In genomic region chr3:188207941-188208750, GRCh38 we compare ENCODE assay signal across 14 cellular contexts. TPM values are rescaled to one million over a fixed set of nuclear protein-coding genes. Genes with fewer than 3 reads are reported as not detected.
DNase-seq lines count a peak whose midpoint lies in the region; ATAC-seq, FAIRE-seq and TF ChIP-seq lines count a peak whose summit lies in the region.
"Had no signal": no experiment of that assay in that cellular context is flagged by ENCODE, and none has a peak within 500 bp of the region (broad histone marks: within the 10 kb centered on the region; RNA-seq: fewer than 3 reads in every experiment).

No MANE protein-coding gene starts in this region.

- CTCF ChIA-PET in A549 (lab: Yijun Ruan, JAX) = interaction anchor here (0.7 to 1.2 kb wide), 2 partner anchors 10 to 468 kb away, joined by 3 read pairs; no protein-coding TSS in a partner anchor
- CTCF ChIA-PET in HepG2 (lab: Yijun Ruan, JAX; ENCODE audit: low intra/inter-chr PET ratio, low total read pairs) = no interaction called here

- peaks cover 42% of the 10 kb centered on the region for H3K4me1 Mint-ChIP-seq in neural progenitor cell

- in situ Hi-C loops in HepG2 (cut with HindIII; ENCODE audit: extremely low pct_ligation_motif_present, low pct_unique_long_range_greater_than_20kb) = loop anchor here (25.0 kb wide), 1 partner anchor 754 kb away; no protein-coding TSS in a partner anchor

- TF ChIP-seq RAD21 in A549 (conservative IDR thresholded peaks at IDR 0.05 in 1 of 2, IDR thresholded peaks at IDR 0.05 in 1 of 2) (no peak), HepG2 (CRISPR knock-in tag; IDR thresholded peaks at IDR 0.05) (no peak)

- H3K9me3 Mint-ChIP-seq in neural progenitor cell = no peaks in the 10 kb centered on the region

- TF ChIP-seq POLR2A in A549 (IDR thresholded peaks at IDR 0.05; ENCODE audit: low read length) = no peak
- no peak for TF ChIP-seq POLR2A in gastroesophageal sphincter (IDR thresholded peaks at IDR 0.05)
- no peak for TF ChIP-seq POLR2A in GM18505 (IDR thresholded peaks at IDR 0.05; ENCODE audit: borderline replicate concordance, extremely low read depth, insufficient read depth, insufficient read length)
- TF ChIP-seq POLR2A in HepG2 (IDR thresholded peaks at IDR 0.05; ENCODE audit: insufficient read depth in 1 of 2, low read depth in 2 of 2, low read length in 2 of 2) = no peak

- ATAC-seq in A549 (no peak), gastroesophageal sphincter (no peak), left lung (no peak), GM18505 (IDR thresholded peaks at IDR 0.05; ENCODE audit: unreplicated experiment) (no peak), HepG2 (no peak)
- no peak for ATAC-seq in activated CD4-positive, CD25-positive, alpha-beta regulatory T cell treated with anti-CD3 and anti-CD28 coated beads, Interleukin-2, amount 50 U/mL, for 24 hours

- intact Hi-C loops in left lung (cut with DNase I) = no loop called here
- intact Hi-C loops in HepG2 (cut with micrococcal nuclease; ENCODE audit: unreplicated experiment) = loop anchor here (2.0 to 5.0 kb wide), 2 partner anchors 51 to 171 kb away; no protein-coding TSS in a partner anchor

- H3K79me2 ChIP-seq in neural progenitor cell (ENCODE audit: low read depth) = peaks cover 50% of the 10 kb centered on the region
- H3K79me2 ChIP-seq in HepG2 (ENCODE audit: insufficient read depth, low read length) = peaks cover 75% of the 10 kb centered on the region

- FAIRE-seq in A549 (lab: Jason Lieb, UNC) (no peak), HepG2 (lab: Jason Lieb, UNC) (no peak)
- FAIRE-seq: GM18507 had no signal

- H4K20me1 ChIP-seq in neural progenitor cell (ENCODE audit: low read depth) (peaks cover 27% of the 10 kb centered on the region), HepG2 (ENCODE audit: insufficient read depth, low read length) (no peaks in the 10 kb centered on the region)

- no peaks in the 10 kb centered on the region for H3K27me3 Mint-ChIP-seq in neural progenitor cell (ENCODE audit: insufficient read depth, low read depth)

- H3K4me3 Mint-ChIP-seq in neural progenitor cell = peak overlapping the region; percentile 9

- no peak for TF ChIP-seq EP300 in A549 (IDR thresholded peaks at IDR 0.05)
- TF ChIP-seq EP300 in gastroesophageal sphincter (IDR thresholded peaks at IDR 0.05) = no peak
- no peak for TF ChIP-seq EP300 in HepG2 (IDR thresholded peaks at IDR 0.05; ENCODE audit: low read depth in 2 of 2, low read length in 2 of 2)
- TF ChIP-seq EP300 in HepG2 (CRISPR knock-in tag; IDR thresholded peaks at IDR 0.05; ENCODE audit: borderline replicate concordance) = no peak

- H3K27ac ChIP-seq in A549 (peak overlapping the region; percentile 35 to 76; a peak in 5 of 6 replicates), gastroesophageal sphincter (peak overlapping the region; percentile 83 to 100 (median 92)), neural progenitor cell (no peak overlapping the region), left lung (no peak overlapping the region), HepG2 (ENCODE audit: extremely low read length, insufficient read depth, low read length) (no peak overlapping the region)
- H3K27ac ChIP-seq: RWPE1, testis had no signal

- BruUV-seq in HepG2 (replicated peaks; lab: Mats Ljungman, UMichigan) = no TSS peak

- no peak overlapping the region for H3K9ac ChIP-seq in neural progenitor cell
- no peak overlapping the region for H3K9ac ChIP-seq in HepG2 (ENCODE audit: insufficient read depth, low read depth, low read length)

- peaks cover 0 to 3% of the 10 kb centered on the region in 2 donors for H3K36me3 ChIP-seq in gastroesophageal sphincter
- no peaks in the 10 kb centered on the region for H3K36me3 ChIP-seq in neural progenitor cell
- H3K36me3 ChIP-seq in left lung = no peaks in the 10 kb centered on the region
- peaks cover 3 to 14% of the 10 kb centered on the region in 2 experiments; a peak in 2 of 5 replicates for H3K36me3 ChIP-seq in HepG2 (replicated peaks in 1 of 2; ENCODE audit: control insufficient read depth in 1 of 2, insufficient read depth in 2 of 2, low read length in 2 of 2)
- H3K36me3 ChIP-seq: breast epithelium had no signal

- H3F3A ChIP-seq in neural progenitor cell (ENCODE audit: low read depth) = peaks cover 15% of the 10 kb centered on the region

- DNase-seq in A549 (ENCODE audit: low read depth in 1 of 2, low spot score in 1 of 2) (no peak), SK-N-DZ (ENCODE audit: low spot score) (peak; percentile 52), neural progenitor cell (ENCODE audit: low spot score) (peak; percentile 51), left lung (no peak), HepG2 (ENCODE audit: low spot score) (no peak)
- DNase-seq: activated CD4-positive, CD25-positive, alpha-beta regulatory T cell; posterior cingulate gyrus; testis had no signal

- H2AFZ ChIP-seq in neural progenitor cell (replicated peaks) (no peak overlapping the region), HepG2 (ENCODE audit: low read length) (no peak overlapping the region)

- H3K4me2 ChIP-seq in A549 (peak overlapping the region; percentile 21; the same call in 1 of the 3 replicates), neural progenitor cell (peak overlapping the region; percentile 40), HepG2 (ENCODE audit: low read depth, low read length) (no peak overlapping the region)

- H3K4me3 ChIP-seq in A549 (no peak overlapping the region), gastroesophageal sphincter (no peak overlapping the region), neural progenitor cell (no peak overlapping the region), left lung (no peak overlapping the region), HepG2 (replicated peaks in 1 of 3; ENCODE audit: insufficient read depth in 1 of 3, low read depth in 2 of 3, low read length in 3 of 3) (no peak overlapping the region)
- H3K4me3 ChIP-seq: breast epithelium, testis had no signal

- peak overlapping the region; percentile 88 for H3K27ac Mint-ChIP-seq in neural progenitor cell

- WGBS in A549 (ENCODE audit: missing lambda C conversion rate) = 82% methylated on average over 9 of the region's 10 CpGs
- WGBS in gastroesophageal sphincter (ENCODE audit: low coverage in 1 of 2), 2 donors = 19 to 39% methylated on average over 7 of the region's 10 CpGs
- 95% methylated on average over 9 of the region's 10 CpGs for WGBS in HepG2 (ENCODE audit: low lambda C conversion rate)

- H3K9me3 ChIP-seq in A549 = no peaks in the 10 kb centered on the region
- H3K9me3 ChIP-seq in gastroesophageal sphincter = no peaks in the 10 kb centered on the region
- no peaks in the 10 kb centered on the region for H3K9me3 ChIP-seq in neural progenitor cell (ENCODE audit: low read depth)
- H3K9me3 ChIP-seq in left lung = no peaks in the 10 kb centered on the region
- no peaks in the 10 kb centered on the region for H3K9me3 ChIP-seq in HepG2 (ENCODE audit: low read length)
- H3K9me3 ChIP-seq: breast epithelium, testis had no signal

- TF ChIP-seq CTCF in A549 (IDR thresholded peaks at IDR 0.05) (no peak), gastroesophageal sphincter (IDR thresholded peaks at IDR 0.05) (no peak), neural progenitor cell (IDR thresholded peaks at IDR 0.05) (no peak), left lung (IDR thresholded peaks at IDR 0.05) (no peak), HepG2 (CRISPR knock-in tag; IDR thresholded peaks at IDR 0.05) (no peak)

- H3K27me3 ChIP-seq in gastroesophageal sphincter (no peaks in the 10 kb centered on the region), neural progenitor cell (no peaks in the 10 kb centered on the region), left lung (no peaks in the 10 kb centered on the region), HepG2 (ENCODE audit: control insufficient read depth in 1 of 2, insufficient read depth in 2 of 2, low read length in 2 of 2) (no peaks in the 10 kb centered on the region)
- H3K27me3 ChIP-seq: breast epithelium, testis had no signal

- H3K36me3 Mint-ChIP-seq in neural progenitor cell = peaks cover 11% of the 10 kb centered on the region

- POLR2A ChIA-PET in A549 (lab: Yijun Ruan, JAX) = no interaction called here
- POLR2A ChIA-PET in HepG2 (lab: Yijun Ruan, JAX) = interaction anchor here (1.2 kb wide), 1 partner anchor 55 kb away, joined by 6 read pairs; the partner anchor contains the start of gene LPP

- H3K4me1 ChIP-seq in A549 = peaks cover 56% of the 10 kb centered on the region
- H3K4me1 ChIP-seq in gastroesophageal sphincter = peaks cover 17 to 87% (median 26%) of the 10 kb centered on the region in 3 donors
- H3K4me1 ChIP-seq in neural progenitor cell = peaks cover 19% of the 10 kb centered on the region
- H3K4me1 ChIP-seq in left lung = peaks cover 6 to 11% of the 10 kb centered on the region in 2 donors
- H3K4me1 ChIP-seq in HepG2 (ENCODE audit: insufficient read depth, low read length) = peaks cover 52% of the 10 kb centered on the region
- H3K4me1 ChIP-seq: breast epithelium, testis had no signal

RNA-seq across cellular contexts. Expression of gene LPP, which starts 54.2 kb away (rescaled TPM):
- 30.4 and 30.8 TPM in 2 replicates for polyA plus RNA-seq in A549 (2011; rRNA removed)
- polyA plus RNA-seq in A549 (2012; cell fraction: cytosol; rRNA removed) = 3.4 and 5.3 TPM in 2 replicates
- 11.9 and 13.1 TPM in 2 replicates for polyA plus RNA-seq in A549 (2012; cell fraction: nucleus; rRNA removed)
- polyA plus RNA-seq in A549 (2017; fragmentation: RNase III; extraction: RNeasy Plus Mini Kit Qiagen cat#74134 plus additional on column Dnase treatment) = 11.0 to 14.9 TPM (median 12.2 TPM) in 3 replicates
- 405 and 592 TPM in 2 replicates for polyA minus RNA-seq in A549 (2011; rRNA and poly(A)+ RNA removed)
- polyA plus RNA-seq in SK-N-DZ (2014; cell fraction: cytosol; rRNA removed) = 2.2 and 3.2 TPM in 2 replicates
- 1.9 and 2.6 TPM in 2 replicates for polyA plus RNA-seq in SK-N-DZ (2014; cell fraction: nucleus; rRNA removed)
- 1,000 to 10,000 TPM; 1,243 to 2,297 (median 2,164) TPM for total RNA-seq in gastroesophageal sphincter
- 18.9 and 27.4 TPM in 2 replicates for total RNA-seq in neural progenitor cell (ENCODE audit: low replicate concordance)
- 100 to 1,000 TPM; 160 to 220 TPM for total RNA-seq in left lung
- 29.9 and 41.6 TPM in 2 replicates for total RNA-seq in HepG2 (2016; rRNA removed; fragmentation: Illumina TruSeq; extraction: Trizol)
- 20.1 and 20.2 TPM in 2 replicates for total RNA-seq in HepG2 (2016; cell fraction: cytosol; rRNA removed; fragmentation: Illumina TruSeq; extraction: Trizol; ENCODE audit: low read depth)
- total RNA-seq in HepG2 (2016; cell fraction: insoluble cytoplasmic fraction; rRNA removed; fragmentation: Illumina TruSeq; extraction: Trizol) = 30.3 and 35.3 TPM in 2 replicates
- total RNA-seq in HepG2 (2016; cell fraction: membrane; rRNA removed; fragmentation: Illumina TruSeq; extraction: Trizol) = 13.3 and 13.4 TPM in 2 replicates
- total RNA-seq in HepG2 (2016; cell fraction: nucleus; rRNA removed; fragmentation: Illumina TruSeq; extraction: Trizol) = 76.6 and 77.0 TPM in 2 replicates
- 16.7 and 19.2 TPM in 2 replicates for polyA plus RNA-seq in HepG2 (2011; rRNA removed)
- polyA plus RNA-seq in HepG2 (2011; cell fraction: cytosol; rRNA removed) = 7.7 and 13.4 TPM in 2 replicates
- polyA plus RNA-seq in HepG2 (2011; cell fraction: nucleus; rRNA removed) = 34.6 and 62.8 TPM in 2 replicates
- polyA plus RNA-seq in HepG2 (2012) = 12.1 and 15.6 TPM in 2 replicates
- 1.5 TPM in 2 replicates for polyA plus RNA-seq in HepG2 (2016; cell fraction: cytosol; fragmentation: Illumina TruSeq; extraction: Trizol; ENCODE audit: low read depth)
- polyA plus RNA-seq in HepG2 (2016; cell fraction: insoluble cytoplasmic fraction; fragmentation: Illumina TruSeq; extraction: Trizol; ENCODE audit: low read depth) = 13.0 and 13.3 TPM in 2 replicates
- 2.0 and 2.4 TPM in 2 replicates for polyA plus RNA-seq in HepG2 (2016; cell fraction: membrane; fragmentation: Illumina TruSeq; extraction: Trizol; ENCODE audit: low read depth)
- 12.5 and 14.2 TPM in 2 replicates for polyA plus RNA-seq in HepG2 (2016; cell fraction: nucleus; fragmentation: Illumina TruSeq; extraction: Trizol; ENCODE audit: insufficient read depth, low read depth)
- polyA minus RNA-seq in HepG2 (2011; rRNA and poly(A)+ RNA removed; ENCODE audit: low replicate concordance) = 288 and 335 TPM in 2 replicates
- polyA minus RNA-seq in HepG2 (2011; cell fraction: cytosol; rRNA and poly(A)+ RNA removed) = 45.9 and 54.2 TPM in 2 replicates
- 159 and 195 TPM in 2 replicates for polyA minus RNA-seq in HepG2 (2011; cell fraction: nucleus; rRNA and poly(A)+ RNA removed)

Comparison
In these comparisons a context has a peak if more than half of its experiments do, and no peak if none do; other contexts are left out.
1. DNase-seq: peak in SK-N-DZ (single experiment) and neural progenitor cell (single experiment); none in A549 (0 of 2), left lung (0 of 2) and HepG2 (single experiment).
2. H3K27ac ChIP-seq: peak in A549 (2 of 2) and gastroesophageal sphincter (4 of 4); none in neural progenitor cell (single experiment), left lung (0 of 2) and HepG2 (single experiment).
3. RNA of gene LPP, which starts 54.2 kb away (total RNA-seq): 1,243 to 2,297 TPM in gastroesophageal sphincter; 160 to 220 TPM in left lung, 13.3 to 77.0 TPM in HepG2 and 18.9 to 27.4 TPM in neural progenitor cell; every median in the first group is over 4 times any median in the second.